In genomic region chr1:37807555-37808368, GRCh38 we compare ENCODE assay signal across 8 cellular contexts. TPM values are rescaled to one million over a fixed set of nuclear protein-coding genes. Genes with fewer than 3 reads are reported as not detected.
DNase-seq lines count a peak whose midpoint lies in the region; ATAC-seq, FAIRE-seq and TF ChIP-seq lines count a peak whose summit lies in the region.

Gene C1orf122, plus strand, starts transcription at chr1:37807790. Its CDS starts 615 bp downstream, at chr1:37808405.
Gene YRDC, minus strand, starts transcription at chr1:37808208. Its CDS starts 28 bp downstream, at chr1:37808180.

- POLR2A ChIA-PET in CD8-positive, alpha-beta memory T cell (lab: Charles Lee) = interaction anchor here (0.5 to 2.1 kb wide), 8 partner anchors 9 to 329 kb away, joined by 3 to 11 read pairs (median 3); partner anchors contain the start of genes MTF1, SF3A3 and UTP11
- POLR2A ChIA-PET in H1 (lab: Charles Lee; ENCODE audit: partially characterized antibody) = interaction anchor here (0.6 to 3.5 kb wide), 29 partner anchors 9 to 263 kb away, joined by 3 to 26 read pairs (median 4); partner anchors contain the start of genes CDCA8, EPHA10, INPP5B and MANEAL

- H2AK5ac ChIP-seq in H1 (ENCODE audit: low read depth, low read length) (no peak within 1 kb of the TSS; the same call in 1 of the 2 replicates), mesenchymal stem cell (ENCODE audit: low read length, severe bottlenecking) (peak within 1 kb of the TSS; percentile 58)

- peaks cover 5 to 46% (median 9%) of the 10 kb centered on the region in 3 donors for H3K36me3 Mint-ChIP-seq in CD8-positive, alpha-beta memory T cell
- peaks cover 34% of the 10 kb centered on the region for H3K36me3 Mint-ChIP-seq in activated CD8-positive, alpha-beta memory T cell treated with anti-CD3 and anti-CD28 coated beads, Interleukin-2, amount 10 ng/mL, durations not matched to agents 7 days and 5 days

- peaks cover 5% of the 10 kb centered on the region; the same call in 1 of the 2 replicates for H3K23me2 ChIP-seq in H1 (ENCODE audit: low read depth, low read length)

- H2AFZ ChIP-seq in H1 (ENCODE audit: low read length) (no peak within 1 kb of the TSS), mesenchymal stem cell (ENCODE audit: low read depth, low read length) (peak within 1 kb of the TSS; percentile 63)

- no peak for TF ChIP-seq RAD21 in H1 (IDR thresholded peaks at IDR 0.05 in 1 of 2, conservative IDR thresholded peaks at IDR 0.05 in 1 of 2; ENCODE audit: low read depth in 2 of 2, low read length in 2 of 2)

- H3K23ac ChIP-seq in H1 (ENCODE audit: insufficient read length) (no peak within 1 kb of the TSS), mesenchymal stem cell (ENCODE audit: low read length in 2 of 2) (peak within 1 kb of the TSS in 1 of 2 experiments; percentile 34)

- FAIRE-seq in HTR-8/SVneo (lab: Jason Lieb, UNC) = peak; percentile 49
- FAIRE-seq in H1 (lab: Jason Lieb, UNC) = no peak

- no peaks in the 10 kb centered on the region for H3K9me3 ChIP-seq in CD8-positive, alpha-beta memory T cell (ENCODE audit: low read length)
- H3K9me3 ChIP-seq in H1 (ENCODE audit: insufficient read depth in 2 of 2, low read depth in 1 of 2, low read length in 1 of 2) (no peaks in the 10 kb centered on the region), mesenchymal stem cell (ENCODE audit: control insufficient read depth, low read length) (no peaks in the 10 kb centered on the region)

- H3K18ac ChIP-seq in H1 (ENCODE audit: extremely low read depth, low read length) (no peak within 1 kb of the TSS; the same call in 1 of the 2 replicates), mesenchymal stem cell (ENCODE audit: low read depth in 1 of 2, low read length in 2 of 2) (peak within 1 kb of the TSS; percentile 75 to 89)

- H3K9ac ChIP-seq in H1 (replicated peaks in 1 of 4; ENCODE audit: extremely low read depth in 1 of 4, low read depth in 3 of 4, low read length in 3 of 4) = peak within 1 kb of the TSS; percentile 87 to 100 (median 89)
- peak within 1 kb of the TSS; percentile 91 for H3K9ac ChIP-seq in mesenchymal stem cell (ENCODE audit: low read length)

- peak; percentile 86 to 93 (median 87) for DNase-seq in CD8-positive, alpha-beta memory T cell
- DNase-seq in GM20000 (ENCODE audit: low spot score) = peak; percentile 100
- DNase-seq in HTR-8/SVneo (ENCODE audit: insufficient read length, low spot score) = peak; percentile 95
- DNase-seq in NOMO-1 treated with DMSO at 0.1 percent for 48 hours (lab: John Stamatoyannopoulos, UW; ENCODE audit: unreplicated experiment) = peak; percentile 84
- DNase-seq in activated CD8-positive, alpha-beta memory T cell treated with anti-CD3 and anti-CD28 coated beads, Interleukin-2, amount 10 ng/mL, durations not matched to agents 7 days and 5 days = peak; percentile 95
- DNase-seq in H1 (ENCODE audit: low read depth in 1 of 2, low spot score in 2 of 2) = peak; percentile 76 to 93
- peak; percentile 95 for DNase-seq in mesenchymal stem cell
- DNase-seq in stimulated activated CD8-positive, alpha-beta memory T cell treated with anti-CD3 and anti-CD28 coated beads, Interleukin-12 subunit alpha, Interleukin-12 subunit beta, amount 100 ng/mL, for 24 hours (ENCODE audit: extremely low read depth) = peak; percentile 87

- no peaks in the 10 kb centered on the region for H3K27me3 ChIP-seq in CD8-positive, alpha-beta memory T cell (ENCODE audit: insufficient read depth, low read length, poor library complexity, severe bottlenecking)
- H3K27me3 ChIP-seq in H1 (replicated peaks in 1 of 4; ENCODE audit: control insufficient read depth in 3 of 4, extremely low read depth in 1 of 4, insufficient read depth in 3 of 4, low read length in 3 of 4) (no peaks in the 10 kb centered on the region), mesenchymal stem cell (ENCODE audit: control insufficient read depth in 1 of 2, insufficient read depth in 1 of 2, low read length in 2 of 2) (no peaks in the 10 kb centered on the region)

- peak within 1 kb of the TSS; percentile 83 for H4K91ac ChIP-seq in H1 (replicated peaks; ENCODE audit: insufficient read length, low read length)
- peak within 1 kb of the TSS; percentile 85 for H4K91ac ChIP-seq in mesenchymal stem cell (ENCODE audit: low read length)

- peaks cover 8 to 15% of the 10 kb centered on the region in 2 experiments for H3K79me2 ChIP-seq in H1 (ENCODE audit: control insufficient read depth in 1 of 2, insufficient read depth in 2 of 2, low read length in 2 of 2)

- H3K27ac ChIP-seq in CD8-positive, alpha-beta memory T cell (ENCODE audit: low read depth, low read length) = peak within 1 kb of the TSS; percentile 87
- H3K27ac ChIP-seq in H1 (ENCODE audit: low read depth, low read length) (peak within 1 kb of the TSS; percentile 87; the same call in 1 of the 2 replicates), mesenchymal stem cell (ENCODE audit: low read length, poor library complexity, severe bottlenecking) (peak within 1 kb of the TSS; percentile 80)

- H3K27ac Mint-ChIP-seq in CD8-positive, alpha-beta memory T cell = peak within 1 kb of the TSS; percentile 95 to 100 (median 97)
- peak within 1 kb of the TSS; percentile 88 for H3K27ac Mint-ChIP-seq in activated CD8-positive, alpha-beta memory T cell treated with anti-CD3 and anti-CD28 coated beads, Interleukin-2, amount 10 ng/mL, durations not matched to agents 7 days and 5 days

- H4K20me1 ChIP-seq in H1 (replicated peaks in 1 of 2; ENCODE audit: control insufficient read depth in 1 of 2, insufficient read depth in 2 of 2, low read length in 2 of 2) = peaks cover 0 to 18% of the 10 kb centered on the region in 2 experiments

- H3K4me1 Mint-ChIP-seq in CD8-positive, alpha-beta memory T cell = peaks cover 27 to 61% (median 40%) of the 10 kb centered on the region in 3 donors
- H3K4me1 Mint-ChIP-seq in activated CD8-positive, alpha-beta memory T cell treated with anti-CD3 and anti-CD28 coated beads, Interleukin-2, amount 10 ng/mL, durations not matched to agents 7 days and 5 days = peaks cover 27% of the 10 kb centered on the region

- H2BK5ac ChIP-seq in H1 (ENCODE audit: low read depth, low read length) (0 out of 2 replicates have a peak within 1 kb of the TSS, but pooled peaks have one; percentile 66), mesenchymal stem cell (ENCODE audit: low read depth, low read length, poor library complexity, severe bottlenecking) (peak within 1 kb of the TSS; percentile 59)

- H2BK120ac ChIP-seq in H1 (replicated peaks; ENCODE audit: low read depth, low read length) (no peak within 1 kb of the TSS), mesenchymal stem cell (ENCODE audit: low read depth, low read length) (peak within 1 kb of the TSS; percentile 95)

- H2BK12ac ChIP-seq in H1 (ENCODE audit: low read depth, low read length) (no peak within 1 kb of the TSS), mesenchymal stem cell (ENCODE audit: low read length in 2 of 2) (peak within 1 kb of the TSS in 1 of 2 experiments; percentile 68)

- H3K36me3 ChIP-seq in CD8-positive, alpha-beta memory T cell (ENCODE audit: insufficient read depth, low read length) = peaks cover 38% of the 10 kb centered on the region
- peaks cover 23 to 44% (median 32%) of the 10 kb centered on the region in 4 experiments for H3K36me3 ChIP-seq in H1 (ENCODE audit: control insufficient read depth in 2 of 4, insufficient read depth in 4 of 4, low read length in 3 of 4)
- peaks cover 42 to 56% of the 10 kb centered on the region in 2 experiments for H3K36me3 ChIP-seq in mesenchymal stem cell (ENCODE audit: control insufficient read depth in 1 of 2, insufficient read depth in 2 of 2, low read depth in 1 of 2, low read length in 2 of 2)

- H3K4me2 ChIP-seq in H1 (ENCODE audit: insufficient read depth in 1 of 2, low read depth in 2 of 2, low read length in 2 of 2) = peak within 1 kb of the TSS; percentile 80 to 93
- H3K4me2 ChIP-seq in mesenchymal stem cell (ENCODE audit: low read length, poor library complexity, severe bottlenecking) = peak within 1 kb of the TSS; percentile 78

- H3K27me3 Mint-ChIP-seq in CD8-positive, alpha-beta memory T cell = no peaks in the 10 kb centered on the region
- no peaks in the 10 kb centered on the region for H3K27me3 Mint-ChIP-seq in activated CD8-positive, alpha-beta memory T cell treated with anti-CD3 and anti-CD28 coated beads, Interleukin-2, amount 10 ng/mL, durations not matched to agents 7 days and 5 days

- 2% methylated on average over 48 of the region's 95 CpGs; no CpG with 5 or more reads in 1 of the 2 experiments for WGBS in H1 (ENCODE audit: extremely low coverage in 1 of 2, insufficient coverage in 1 of 2, insufficient read length in 1 of 2, insufficient replicate concordance in 2 of 2, low coverage in 1 of 2, low lambda C conversion rate in 2 of 2, missing lambda C conversion rate in 1 of 2), 2 experiments
- under 1% methylated on average over 67 of the region's 95 CpGs for WGBS in mesenchymal stem cell

- no peak within 1 kb of the TSS for H3K56ac ChIP-seq in H1 (replicated peaks; ENCODE audit: insufficient read length, low read depth, low read length)

- no peak within 1 kb of the TSS for H2BK20ac ChIP-seq in H1 (ENCODE audit: low read length)

- no peak within 1 kb of the TSS for H3K14ac ChIP-seq in H1 (ENCODE audit: insufficient read length)
- peak within 1 kb of the TSS; percentile 72 to 79 for H3K14ac ChIP-seq in mesenchymal stem cell (ENCODE audit: low read length in 2 of 2)

- no peak for TF ChIP-seq CTCF in GM20000 (IDR thresholded peaks at IDR 0.05; ENCODE audit: extremely low read depth, missing control alignments)
- TF ChIP-seq CTCF in H1 (IDR thresholded peaks at IDR 0.05; ENCODE audit: control extremely low read depth in 1 of 3, insufficient read depth in 1 of 3, low read depth in 1 of 3, low read length in 3 of 3) = no peak

- H3K4me3 ChIP-seq in CD8-positive, alpha-beta memory T cell (ENCODE audit: low read length) = peak within 1 kb of the TSS; percentile 59
- H3K4me3 ChIP-seq in H1 (ENCODE audit: extremely low read depth in 1 of 4, insufficient read depth in 2 of 4, low read depth in 3 of 4, low read length in 4 of 4) (peak within 1 kb of the TSS; percentile 81 to 97 (median 92)), mesenchymal stem cell (ENCODE audit: insufficient read depth in 1 of 2, low read depth in 1 of 2, low read length in 2 of 2) (peak within 1 kb of the TSS; percentile 87 to 95)

- H3K4ac ChIP-seq in H1 (replicated peaks; ENCODE audit: insufficient read length, low read depth, low read length) (peak within 1 kb of the TSS; percentile 97), mesenchymal stem cell (ENCODE audit: low read depth in 1 of 2, low read length in 2 of 2) (peak within 1 kb of the TSS; percentile 73 to 81)

- peak within 1 kb of the TSS; percentile 94 to 99 (median 94) for H3K4me3 Mint-ChIP-seq in CD8-positive, alpha-beta memory T cell
- H3K4me3 Mint-ChIP-seq in activated CD8-positive, alpha-beta memory T cell treated with anti-CD3 and anti-CD28 coated beads, Interleukin-2, amount 10 ng/mL, durations not matched to agents 7 days and 5 days = peak within 1 kb of the TSS; percentile 87

- peak; percentile 93 for TF ChIP-seq POLR2A in H1 (IDR thresholded peaks at IDR 0.05; ENCODE audit: control extremely low read depth in 1 of 2, low read depth in 2 of 2, low read length in 2 of 2)

- no peak within 1 kb of the TSS for H2BK15ac ChIP-seq in H1 (ENCODE audit: low read length)
- peak within 1 kb of the TSS; percentile 40 for H2BK15ac ChIP-seq in mesenchymal stem cell (ENCODE audit: low read depth, poor library complexity, severe bottlenecking)

- H3K4me1 ChIP-seq in CD8-positive, alpha-beta memory T cell (ENCODE audit: insufficient read depth, low read length) = peaks cover 28% of the 10 kb centered on the region
- H3K4me1 ChIP-seq in H1 (replicated peaks in 1 of 4; ENCODE audit: control insufficient read depth in 3 of 4, insufficient read depth in 4 of 4, low read length in 3 of 4) = peaks cover 4 to 14% (median 10%) of the 10 kb centered on the region in 4 experiments; a peak in 6 of 7 replicates
- peaks cover 14% of the 10 kb centered on the region for H3K4me1 ChIP-seq in mesenchymal stem cell (ENCODE audit: control insufficient read depth, insufficient read depth, low read depth, low read length)

- CTCF ChIA-PET in CD8-positive, alpha-beta memory T cell (lab: Charles Lee) = interaction anchor here (0.6 to 2.3 kb wide), 7 partner anchors 12 to 1379 kb away, joined by 3 to 17 read pairs (median 3); partner anchors contain the start of genes MTF1 and SF3A3
- CTCF ChIA-PET in activated CD8-positive, alpha-beta memory T cell treated with anti-CD3 and anti-CD28 coated beads, Interleukin-2, amount 10 ng/mL, durations not matched to agents 7 days and 5 days (lab: Charles Lee) = interaction anchor here (0.9 to 4.2 kb wide), 11 partner anchors 10 to 206 kb away, joined by 3 to 38 read pairs (median 3); partner anchors contain the start of gene MTF1
- CTCF ChIA-PET in H1 (lab: Charles Lee; ENCODE audit: partially characterized antibody) = interaction anchor here (1.3 kb wide), 1 partner anchor 113 kb away, joined by 5 read pairs; no protein-coding TSS in a partner anchor

- H3K79me1 ChIP-seq in H1 (ENCODE audit: low read depth, low read length) (peaks cover 8% of the 10 kb centered on the region), mesenchymal stem cell (replicated peaks; ENCODE audit: low read length, poor library complexity, severe bottlenecking) (peaks cover 38% of the 10 kb centered on the region)

- no peak within 1 kb of the TSS for H4K5ac ChIP-seq in H1 (ENCODE audit: insufficient read length, low read depth, low read length)

- H4K8ac ChIP-seq in H1 (ENCODE audit: extremely low read depth, insufficient read depth, low read length) = peak within 1 kb of the TSS; percentile 83
- H4K8ac ChIP-seq in mesenchymal stem cell (ENCODE audit: low read length) = peak within 1 kb of the TSS; percentile 74

- no peak for TF ChIP-seq EP300 in H1 (IDR thresholded peaks at IDR 0.05; ENCODE audit: borderline replicate concordance in 1 of 2, low read depth in 2 of 2, low read length in 2 of 2)

- H3K9me3 Mint-ChIP-seq in CD8-positive, alpha-beta memory T cell = no peaks in the 10 kb centered on the region
- no peaks in the 10 kb centered on the region for H3K9me3 Mint-ChIP-seq in activated CD8-positive, alpha-beta memory T cell treated with anti-CD3 and anti-CD28 coated beads, Interleukin-2, amount 10 ng/mL, durations not matched to agents 7 days and 5 days (ENCODE audit: low read depth)

- ATAC-seq in activated CD8-positive, alpha-beta memory T cell treated with anti-CD3 and anti-CD28 coated beads, Interleukin-2, amount 10 ng/mL, durations not matched to agents 7 days and 5 days = peak; percentile 92

RNA-seq across cellular contexts. Expression of gene C1orf122, which starts in this region (rescaled TPM):
- 10 to 100 TPM; 37.7 to 39.5 TPM for total RNA-seq in CD8-positive, alpha-beta memory T cell
- polyA plus RNA-seq in CD8-positive, alpha-beta memory T cell = 29.4 TPM
- total RNA-seq in activated CD8-positive, alpha-beta memory T cell treated with anti-CD3 and anti-CD28 coated beads, Interleukin-2, amount 10 ng/mL, durations not matched to agents 7 days and 5 days = 10 to 100 TPM; 19.8 to 21.9 TPM
- 36.9 and 42.4 TPM in 2 replicates for total RNA-seq in H1 (2021; fragmentation: NEBNext Ultra II Directional; extraction: Animal tissue kit (Norgen Biotek cat#: 25700))
- polyA plus RNA-seq in H1 (2011; rRNA removed) = 32.1 and 45.4 TPM in 2 replicates
- 34.5 TPM for polyA plus RNA-seq in H1 (2011; cell fraction: cytosol; rRNA removed)
- 33.9 TPM for polyA plus RNA-seq in H1 (2011; cell fraction: nucleus; rRNA removed)
- polyA plus RNA-seq in H1 (2012, experiment 1 of 2) = 11.0 to 23.8 TPM (median 22.6 TPM) in 4 replicates
- polyA plus RNA-seq in H1 (2012, experiment 2 of 2) = 26.8 TPM
- 32.6 TPM for polyA plus RNA-seq in H1 (2013, experiment 1 of 2)
- 33.6 TPM for polyA plus RNA-seq in H1 (2013, experiment 2 of 2)
- polyA minus RNA-seq in H1 (2011; rRNA and poly(A)+ RNA removed) = 6.8 and 7.2 TPM in 2 replicates
- 13.1 TPM for polyA minus RNA-seq in H1 (2011; cell fraction: cytosol; rRNA and poly(A)+ RNA removed)
- 12.2 TPM for polyA minus RNA-seq in H1 (2011; cell fraction: nucleus; rRNA and poly(A)+ RNA removed)
- 60.3 TPM for polyA plus RNA-seq in mesenchymal stem cell (2013, experiment 1 of 2)
- 61.7 TPM for polyA plus RNA-seq in mesenchymal stem cell (2013, experiment 2 of 2)

RNA-seq across cellular contexts. Expression of gene YRDC, which starts in this region (rescaled TPM):
- 10 to 100 TPM; 72.4 to 80.8 TPM for total RNA-seq in CD8-positive, alpha-beta memory T cell
- 28.7 TPM for polyA plus RNA-seq in CD8-positive, alpha-beta memory T cell
- total RNA-seq in activated CD8-positive, alpha-beta memory T cell treated with anti-CD3 and anti-CD28 coated beads, Interleukin-2, amount 10 ng/mL, durations not matched to agents 7 days and 5 days = 10 to 100 TPM; 16.4 to 28.6 TPM
- total RNA-seq in H1 (2021; fragmentation: NEBNext Ultra II Directional; extraction: Animal tissue kit (Norgen Biotek cat#: 25700)) = 21.6 and 23.1 TPM in 2 replicates
- polyA plus RNA-seq in H1 (2011; rRNA removed) = 20.6 and 21.1 TPM in 2 replicates
- 22.9 TPM for polyA plus RNA-seq in H1 (2011; cell fraction: cytosol; rRNA removed)
- 15.9 TPM for polyA plus RNA-seq in H1 (2011; cell fraction: nucleus; rRNA removed)
- polyA plus RNA-seq in H1 (2012, experiment 1 of 2) = 19.6 to 21.5 TPM (median 20.8 TPM) in 4 replicates
- 27.9 TPM for polyA plus RNA-seq in H1 (2012, experiment 2 of 2)
- polyA plus RNA-seq in H1 (2013, experiment 1 of 2) = 16.3 TPM
- polyA plus RNA-seq in H1 (2013, experiment 2 of 2) = 15.5 TPM
- polyA minus RNA-seq in H1 (2011; rRNA and poly(A)+ RNA removed) = 16.5 and 19.8 TPM in 2 replicates
- polyA minus RNA-seq in H1 (2011; cell fraction: cytosol; rRNA and poly(A)+ RNA removed) = 13.6 TPM
- 12.0 TPM for polyA minus RNA-seq in H1 (2011; cell fraction: nucleus; rRNA and poly(A)+ RNA removed)
- 10.6 TPM for polyA plus RNA-seq in mesenchymal stem cell (2013, experiment 1 of 2)
- 10.4 TPM for polyA plus RNA-seq in mesenchymal stem cell (2013, experiment 2 of 2)

Comparison
In these comparisons a context has a peak if more than half of its experiments do, and no peak if none do; other contexts are left out.
1. Peak in every context shown above with its lines: DNase-seq, ATAC-seq, H3K4me3 ChIP-seq and H3K27ac ChIP-seq.